8 cellular contexts compared by ENCODE assay signal in genomic region chr12:102406033-102406584, GRCh38.
DNase-seq lines count a peak whose midpoint lies in the region; ATAC-seq, FAIRE-seq and TF ChIP-seq lines count a peak whose summit lies in the region.

No MANE protein-coding gene starts in this region.

- DNase-seq in DMS153 (lab: John Stamatoyannopoulos, UW) (peak; percentile 95), RWPE2 (ENCODE audit: low spot score) (no peak), kidney glomerular epithelial cell (lab: John Stamatoyannopoulos, UW) (peak; percentile 60), urothelium cell line (ENCODE audit: low spot score) (no peak), ecto neural progenitor cell (ENCODE audit: low spot score) (no peak)
- DNase-seq in natural killer cell treated with Interleukin-12 subunit alpha and Interleukin-12 subunit beta and Interleukin-15 and Interleukin-18, amount 100 ng/mL, for 72 hours (ENCODE audit: low spot score), result no peak

- no peak overlapping the region for H3K4me3 ChIP-seq in RWPE2 (ENCODE audit: severe bottlenecking)

- no peak overlapping the region for H3K4me3 Mint-ChIP-seq in natural killer cell treated with Interleukin-12 subunit alpha and Interleukin-12 subunit beta and Interleukin-15 and Interleukin-18, amount 100 ng/mL, for 72 hours

- peaks cover 6 to 12% of the 10 kb centered on the region in 2 donors for H3K27me3 Mint-ChIP-seq in natural killer cell treated with Interleukin-12 subunit alpha and Interleukin-12 subunit beta and Interleukin-15 and Interleukin-18, amount 100 ng/mL, for 72 hours

- no peaks in the 10 kb centered on the region for H3K4me1 Mint-ChIP-seq in natural killer cell treated with Interleukin-12 subunit alpha and Interleukin-12 subunit beta and Interleukin-15 and Interleukin-18, amount 100 ng/mL, for 72 hours (ENCODE audit: low read depth in 2 of 2)

- no peaks in the 10 kb centered on the region for H3K27me3 ChIP-seq in RWPE2 (ENCODE audit: insufficient read depth, poor library complexity, severe bottlenecking)

- H3K9me3 Mint-ChIP-seq in natural killer cell treated with Interleukin-12 subunit alpha and Interleukin-12 subunit beta and Interleukin-15 and Interleukin-18, amount 100 ng/mL, for 72 hours, result peaks cover 3% of the 10 kb centered on the region

- TF ChIP-seq CTCF in RWPE2 (IDR thresholded peaks at IDR 0.05; ENCODE audit: poor library complexity, severe bottlenecking), result no peak

- no peaks in the 10 kb centered on the region for H3K36me3 Mint-ChIP-seq in natural killer cell treated with Interleukin-12 subunit alpha and Interleukin-12 subunit beta and Interleukin-15 and Interleukin-18, amount 100 ng/mL, for 72 hours

- H3K4me1 ChIP-seq in RWPE2 (ENCODE audit: insufficient read depth, poor library complexity, severe bottlenecking), result no peaks in the 10 kb centered on the region

- peak; percentile 92 for ATAC-seq in HG03066 (IDR thresholded peaks at IDR 0.05; ENCODE audit: low read depth, unreplicated experiment)
- ATAC-seq in RWPE2 (ENCODE audit: low read depth), result peak; percentile 65
- no peak for ATAC-seq in GM21360 (IDR thresholded peaks at IDR 0.05; ENCODE audit: unreplicated experiment)
- ATAC-seq in natural killer cell treated with Interleukin-12 subunit alpha and Interleukin-12 subunit beta and Interleukin-15 and Interleukin-18, amount 100 ng/mL, for 72 hours, result no peak

- no peaks in the 10 kb centered on the region for H3K9me3 ChIP-seq in RWPE2 (ENCODE audit: severe bottlenecking)

- no peak overlapping the region for H3K27ac Mint-ChIP-seq in natural killer cell treated with Interleukin-12 subunit alpha and Interleukin-12 subunit beta and Interleukin-15 and Interleukin-18, amount 100 ng/mL, for 72 hours

- H3K36me3 ChIP-seq in RWPE2 (ENCODE audit: low read depth), result no peaks in the 10 kb centered on the region

- FAIRE-seq in urothelium cell line (lab: Jason Lieb, UNC), result no peak

- no peak overlapping the region for H3K27ac ChIP-seq in RWPE2 (ENCODE audit: poor library complexity, severe bottlenecking)

Comparison
In these comparisons a context has a peak if more than half of its experiments do, and no peak if none do; other contexts are left out.
1. DNase-seq: peak in DMS153 (single experiment) and kidney glomerular epithelial cell (single experiment); none in RWPE2 (single experiment), natural killer cell treated with Interleukin-12 subunit alpha and Interleukin-12 subunit beta and Interleukin-15 and Interleukin-18, amount 100 ng/mL, for 72 hours (single experiment), urothelium cell line (single experiment) and ecto neural progenitor cell (single experiment).
2. ATAC-seq: peak in HG03066 (single experiment) and RWPE2 (single experiment); none in GM21360 (single experiment) and natural killer cell treated with Interleukin-12 subunit alpha and Interleukin-12 subunit beta and Interleukin-15 and Interleukin-18, amount 100 ng/mL, for 72 hours (0 of 2).